ENCODE assay signal across 14 cellular contexts in the genomic region with DNA sequence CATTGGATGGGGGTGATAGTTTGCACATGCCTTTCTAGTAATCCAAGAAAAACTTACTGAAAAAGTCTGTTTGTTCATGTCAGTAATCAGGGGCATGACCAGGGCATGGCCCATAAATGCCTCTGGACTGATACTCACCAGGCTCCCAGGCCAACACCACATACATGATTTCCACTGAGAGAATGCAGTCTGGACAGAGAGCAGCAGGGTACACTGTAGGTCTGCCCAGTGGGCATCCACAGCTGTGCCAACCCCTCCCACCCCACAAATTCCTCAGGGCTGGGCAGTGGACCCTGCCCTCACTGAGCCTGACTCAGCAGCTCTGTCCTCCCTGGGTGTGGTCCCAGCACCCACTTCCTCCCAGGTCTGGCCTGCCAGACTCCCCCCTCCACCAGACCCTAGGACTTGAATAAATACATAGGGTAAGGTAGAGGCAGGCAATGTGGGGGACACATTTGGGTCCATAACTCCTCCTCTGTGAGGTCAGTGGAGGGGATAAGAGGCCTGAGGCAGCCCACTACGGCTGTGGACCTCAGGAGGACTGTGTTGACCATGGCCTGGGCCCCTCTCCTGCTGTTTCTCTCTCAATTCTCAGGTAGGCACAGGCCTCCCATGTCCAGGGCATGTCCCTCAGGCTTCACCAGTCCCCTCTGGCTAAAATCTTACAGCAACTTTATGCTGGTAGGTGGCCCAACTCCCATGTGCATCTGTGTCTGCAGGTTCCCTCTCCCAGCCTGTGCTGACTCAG.
DNase-seq lines count a peak whose midpoint lies in the region; ATAC-seq, FAIRE-seq and TF ChIP-seq lines count a peak whose summit lies in the region.
"Had no signal": no experiment of that assay in that cellular context is flagged by ENCODE, and none has a peak within 500 bp of the region (broad histone marks: within the 10 kb centered on the region; RNA-seq: fewer than 3 reads in every experiment).

No MANE protein-coding gene starts in this region.

- TF ChIP-seq RAD21 in HepG2 (CRISPR knock-in tag; IDR thresholded peaks at IDR 0.05): no peak

- no peaks in the 10 kb centered on the region for H3K36me3 ChIP-seq in HepG2 (replicated peaks in 1 of 2; ENCODE audit: control insufficient read depth in 1 of 2, insufficient read depth in 2 of 2, low read length in 2 of 2)
- H3K36me3 ChIP-seq: lower lobe of right lung had no signal

- no CpG with 5 or more reads among the region's 1 CpG for WGBS in HepG2 (ENCODE audit: low lambda C conversion rate)

- H3K27ac ChIP-seq in HepG2 (ENCODE audit: extremely low read length, insufficient read depth, low read length): no peak overlapping the region
- H3K27ac ChIP-seq: C4-2B, lower lobe of right lung had no signal

- H3K4me1 ChIP-seq in HepG2 (ENCODE audit: insufficient read depth, low read length): peaks cover 15% of the 10 kb centered on the region
- H3K4me1 ChIP-seq: lower lobe of right lung had no signal

- H3K36me3 Mint-ChIP-seq in stimulated activated memory B cell treated with anti-CD40 and anti-IgM and Interleukin-4, amounts not matched to agents 10 μg/mL and 1 μg/mL and 100 μg/mL, for 72 hours: no peaks in the 10 kb centered on the region
- H3K36me3 Mint-ChIP-seq in activated T-cell treated with anti-CD3 and anti-CD28 coated beads, Interleukin-2, amount 50 U/mL, for 4 hours (ENCODE audit: insufficient read depth): no peaks in the 10 kb centered on the region
- H3K36me3 Mint-ChIP-seq: natural killer cell treated with Interleukin-12 subunit alpha and Interleukin-12 subunit beta and Interleukin-15 and Interleukin-18, amount 100 ng/mL, for 72 hours had no signal

- no peaks in the 10 kb centered on the region for H3K9me3 Mint-ChIP-seq in stimulated activated memory B cell treated with anti-CD40 and anti-IgM and Interleukin-4, amounts not matched to agents 10 μg/mL and 1 μg/mL and 100 μg/mL, for 72 hours
- no peaks in the 10 kb centered on the region for H3K9me3 Mint-ChIP-seq in activated T-cell treated with anti-CD3 and anti-CD28 coated beads, Interleukin-2, amount 50 U/mL, for 4 hours
- H3K9me3 Mint-ChIP-seq: activated B cell treated with CpG ODN at 0.5 μM for 24 hours; activated naive CD4-positive, alpha-beta T cell treated with anti-CD3 and anti-CD28 coated beads for 36 hours; natural killer cell treated with Interleukin-12 subunit alpha and Interleukin-12 subunit beta and Interleukin-15 and Interleukin-18, amount 100 ng/mL, for 72 hours had no signal

- intact Hi-C loops in HepG2 (cut with micrococcal nuclease; ENCODE audit: unreplicated experiment): no loop called here

- peak; percentile 64 for ATAC-seq in HepG2
- no peak for ATAC-seq in stimulated activated memory B cell treated with anti-CD40 and anti-IgM and Interleukin-4, amounts not matched to agents 10 μg/mL and 1 μg/mL and 100 μg/mL, for 72 hours
- no peak for ATAC-seq in activated T-cell treated with anti-CD3 and anti-CD28 coated beads, Interleukin-2, amount 50 U/mL, for 4 hours
- ATAC-seq in GM21360 (IDR thresholded peaks at IDR 0.05; ENCODE audit: unreplicated experiment): no peak
- ATAC-seq in GM21786 (IDR thresholded peaks at IDR 0.05; ENCODE audit: unreplicated experiment): no peak

- peak overlapping the region; percentile 56 for H3K27ac Mint-ChIP-seq in stimulated activated memory B cell treated with anti-CD40 and anti-IgM and Interleukin-4, amounts not matched to agents 10 μg/mL and 1 μg/mL and 100 μg/mL, for 72 hours
- H3K27ac Mint-ChIP-seq: activated B cell treated with CpG ODN at 0.5 μM for 24 hours; activated naive CD4-positive, alpha-beta T cell treated with anti-CD3 and anti-CD28 coated beads for 36 hours; natural killer cell treated with Interleukin-12 subunit alpha and Interleukin-12 subunit beta and Interleukin-15 and Interleukin-18, amount 100 ng/mL, for 72 hours had no signal

- H4K20me1 ChIP-seq in HepG2 (ENCODE audit: insufficient read depth, low read length): no peaks in the 10 kb centered on the region

- H3K9me3 ChIP-seq in HepG2 (ENCODE audit: low read length): no peaks in the 10 kb centered on the region
- H3K9me3 ChIP-seq: lower lobe of right lung had no signal

- no peaks in the 10 kb centered on the region for H3K79me2 ChIP-seq in HepG2 (ENCODE audit: insufficient read depth, low read length)

- no peaks in the 10 kb centered on the region for H3K27me3 Mint-ChIP-seq in stimulated activated memory B cell treated with anti-CD40 and anti-IgM and Interleukin-4, amounts not matched to agents 10 μg/mL and 1 μg/mL and 100 μg/mL, for 72 hours
- H3K27me3 Mint-ChIP-seq in activated T-cell treated with anti-CD3 and anti-CD28 coated beads, Interleukin-2, amount 50 U/mL, for 4 hours (ENCODE audit: low read depth): peaks cover 32% of the 10 kb centered on the region
- H3K27me3 Mint-ChIP-seq: activated B cell treated with CpG ODN at 0.5 μM for 24 hours had no signal

- no peak overlapping the region for H3K4me3 Mint-ChIP-seq in stimulated activated memory B cell treated with anti-CD40 and anti-IgM and Interleukin-4, amounts not matched to agents 10 μg/mL and 1 μg/mL and 100 μg/mL, for 72 hours
- H3K4me3 Mint-ChIP-seq in activated T-cell treated with anti-CD3 and anti-CD28 coated beads, Interleukin-2, amount 50 U/mL, for 4 hours: no peak overlapping the region
- H3K4me3 Mint-ChIP-seq: activated B cell treated with CpG ODN at 0.5 μM for 24 hours; activated naive CD4-positive, alpha-beta T cell treated with anti-CD3 and anti-CD28 coated beads for 36 hours; natural killer cell treated with Interleukin-12 subunit alpha and Interleukin-12 subunit beta and Interleukin-15 and Interleukin-18, amount 100 ng/mL, for 72 hours had no signal

- H3K27me3 ChIP-seq in HepG2 (ENCODE audit: control insufficient read depth in 1 of 2, insufficient read depth in 2 of 2, low read length in 2 of 2): peaks cover 2 to 24% of the 10 kb centered on the region in 2 experiments; a peak in 3 of 5 replicates

- TF ChIP-seq EP300 in HepG2 (IDR thresholded peaks at IDR 0.05; ENCODE audit: low read depth in 2 of 2, low read length in 2 of 2) (no peak), HepG2 (CRISPR knock-in tag; IDR thresholded peaks at IDR 0.05; ENCODE audit: borderline replicate concordance) (no peak)

- FAIRE-seq in HepG2 (lab: Jason Lieb, UNC): no peak

- H2AFZ ChIP-seq in HepG2 (ENCODE audit: low read length): no peak overlapping the region

- POLR2A ChIA-PET in HepG2 (lab: Yijun Ruan, JAX): no interaction called here

- no peak overlapping the region for H3K4me3 ChIP-seq in HepG2 (replicated peaks in 1 of 3; ENCODE audit: insufficient read depth in 1 of 3, low read depth in 2 of 3, low read length in 3 of 3)
- H3K4me3 ChIP-seq: lower lobe of right lung had no signal

- no peak for TF ChIP-seq POLR2A in HepG2 (IDR thresholded peaks at IDR 0.05; ENCODE audit: insufficient read depth in 1 of 2, low read depth in 2 of 2, low read length in 2 of 2)

- CTCF ChIA-PET in HepG2 (lab: Yijun Ruan, JAX; ENCODE audit: low intra/inter-chr PET ratio, low total read pairs): no interaction called here

- DNase-seq in LHCN-M2 (ENCODE audit: low read depth): peak; percentile 50
- peak; percentile 21 for DNase-seq in amniotic epithelial cell (ENCODE audit: low read depth)
- DNase-seq in HepG2 (ENCODE audit: low spot score): no peak
- no peak for DNase-seq in activated T-cell treated with anti-CD3 and anti-CD28 coated beads, Interleukin-2, amount 50 U/mL, for 4 hours
- DNase-seq: activated B cell treated with CpG ODN at 0.5 μM for 24 hours; activated naive CD4-positive, alpha-beta T cell treated with anti-CD3 and anti-CD28 coated beads for 36 hours; DND-41; lower lobe of right lung; stimulated activated CD4-positive, alpha-beta T cell treated with anti-CD3 and anti-CD28 coated beads, Interleukin-1b, Interleukin-23, amount 100 ng/mL, for 48 hours had no signal

- TF ChIP-seq CTCF in HepG2 (CRISPR knock-in tag; IDR thresholded peaks at IDR 0.05): no peak

- H3K4me2 ChIP-seq in HepG2 (ENCODE audit: low read depth, low read length): no peak overlapping the region

- in situ Hi-C loops in HepG2 (cut with HindIII; ENCODE audit: extremely low pct_ligation_motif_present, low pct_unique_long_range_greater_than_20kb): no loop called here

- BruUV-seq in HepG2 (replicated peaks; lab: Mats Ljungman, UMichigan): no TSS peak

- H3K9ac ChIP-seq in HepG2 (ENCODE audit: insufficient read depth, low read depth, low read length): no peak overlapping the region

- H3K4me1 Mint-ChIP-seq in stimulated activated memory B cell treated with anti-CD40 and anti-IgM and Interleukin-4, amounts not matched to agents 10 μg/mL and 1 μg/mL and 100 μg/mL, for 72 hours: peaks cover 8% of the 10 kb centered on the region
- no peaks in the 10 kb centered on the region for H3K4me1 Mint-ChIP-seq in activated T-cell treated with anti-CD3 and anti-CD28 coated beads, Interleukin-2, amount 50 U/mL, for 4 hours (ENCODE audit: low read depth)

Comparison
In these comparisons a context has a peak if more than half of its experiments do, and no peak if none do; other contexts are left out.
1. DNase-seq: peak in LHCN-M2 (single experiment) and amniotic epithelial cell (single experiment); none in HepG2 (single experiment) and activated T-cell treated with anti-CD3 and anti-CD28 coated beads, Interleukin-2, amount 50 U/mL, for 4 hours (single experiment).